ENCODE assay signal across 1 cellular context in the genomic region with DNA sequence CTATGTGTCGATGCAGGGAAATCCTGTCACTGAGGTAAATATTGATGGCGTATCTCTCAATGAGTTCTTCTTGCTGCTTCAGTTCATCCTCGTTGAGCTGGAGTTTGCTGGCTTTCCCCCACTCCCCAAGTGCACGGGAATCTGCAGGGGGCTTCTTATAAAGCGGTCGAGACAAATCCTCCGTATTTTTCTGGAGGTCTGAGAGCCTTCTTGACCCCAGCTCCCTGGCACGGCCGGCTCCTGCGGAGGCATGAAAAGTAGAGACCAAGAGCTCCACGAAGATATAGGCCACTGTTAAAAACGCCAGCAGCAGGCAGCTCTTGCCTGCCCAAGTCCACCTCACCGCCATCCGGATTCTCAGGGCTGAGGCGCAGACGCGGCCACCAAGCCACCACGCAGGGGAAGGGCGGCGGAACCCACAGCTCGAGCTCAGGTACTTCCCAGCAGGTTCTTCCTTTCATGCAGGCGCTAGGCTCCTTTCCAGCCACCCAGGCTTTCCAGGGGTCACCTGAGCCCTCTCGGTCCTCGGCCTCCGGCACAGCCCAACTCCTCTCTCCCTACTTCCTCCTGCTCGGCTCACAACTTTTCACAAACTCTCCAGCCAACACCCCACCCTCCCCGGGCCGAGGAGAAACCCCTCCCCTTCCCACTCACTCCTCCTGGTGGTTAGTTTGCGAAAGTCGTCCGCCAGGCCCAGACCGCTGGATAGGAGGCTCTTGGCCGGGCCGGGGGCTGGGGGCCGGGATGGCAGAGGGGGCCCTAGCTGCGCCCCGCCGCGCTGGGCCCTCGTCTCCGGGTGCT.
TF ChIP-seq lines count a peak whose summit lies in the region.

A gene (minus strand): TSS at position 596 of the 801 bp plus-strand sequence. CDS start 247 bp downstream, at position 349.

TF ChIP-seq in HepG2, 621 proteins besides CTCF, POLR2A, EP300 and RAD21 (continued from another document and continues in another):
- TF ChIP-seq, protein P1, sequence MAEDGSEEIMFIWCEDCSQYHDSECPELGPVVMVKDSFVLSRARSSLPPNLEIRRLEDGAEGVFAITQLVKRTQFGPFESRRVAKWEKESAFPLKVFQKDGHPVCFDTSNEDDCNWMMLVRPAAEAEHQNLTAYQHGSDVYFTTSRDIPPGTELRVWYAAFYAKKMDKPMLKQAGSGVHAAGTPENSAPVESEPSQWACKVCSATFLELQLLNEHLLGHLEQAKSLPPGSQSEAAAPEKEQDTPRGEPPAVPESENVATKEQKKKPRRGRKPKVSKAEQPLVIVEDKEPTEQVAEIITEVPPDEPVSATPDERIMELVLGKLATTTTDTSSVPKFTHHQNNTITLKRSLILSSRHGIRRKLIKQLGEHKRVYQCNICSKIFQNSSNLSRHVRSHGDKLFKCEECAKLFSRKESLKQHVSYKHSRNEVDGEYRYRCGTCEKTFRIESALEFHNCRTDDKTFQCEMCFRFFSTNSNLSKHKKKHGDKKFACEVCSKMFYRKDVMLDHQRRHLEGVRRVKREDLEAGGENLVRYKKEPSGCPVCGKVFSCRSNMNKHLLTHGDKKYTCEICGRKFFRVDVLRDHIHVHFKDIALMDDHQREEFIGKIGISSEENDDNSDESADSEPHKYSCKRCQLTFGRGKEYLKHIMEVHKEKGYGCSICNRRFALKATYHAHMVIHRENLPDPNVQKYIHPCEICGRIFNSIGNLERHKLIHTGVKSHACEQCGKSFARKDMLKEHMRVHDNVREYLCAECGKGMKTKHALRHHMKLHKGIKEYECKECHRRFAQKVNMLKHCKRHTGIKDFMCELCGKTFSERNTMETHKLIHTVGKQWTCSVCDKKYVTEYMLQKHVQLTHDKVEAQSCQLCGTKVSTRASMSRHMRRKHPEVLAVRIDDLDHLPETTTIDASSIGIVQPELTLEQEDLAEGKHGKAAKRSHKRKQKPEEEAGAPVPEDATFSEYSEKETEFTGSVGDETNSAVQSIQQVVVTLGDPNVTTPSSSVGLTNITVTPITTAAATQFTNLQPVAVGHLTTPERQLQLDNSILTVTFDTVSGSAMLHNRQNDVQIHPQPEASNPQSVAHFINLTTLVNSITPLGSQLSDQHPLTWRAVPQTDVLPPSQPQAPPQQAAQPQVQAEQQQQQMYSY (CRISPR knock-in tag; IDR thresholded peaks at IDR 0.05): no peak; the same call in 1 of the 2 replicates
- 0 out of 2 replicates have a peak, but pooled peaks have one; percentile 51 for TF ChIP-seq ZNF350 (CRISPR knock-in tag; IDR thresholded peaks at IDR 0.05; ENCODE audit: borderline replicate concordance, low read depth)
- 0 out of 2 replicates have a peak, but pooled peaks have one; percentile 92 for TF ChIP-seq ZNF878 (CRISPR knock-in tag; IDR thresholded peaks at IDR 0.05)
- TF ChIP-seq ZIK1 (CRISPR knock-in tag; IDR thresholded peaks at IDR 0.05; ENCODE audit: borderline replicate concordance, low read depth): 0 out of 2 replicates have a peak, but pooled peaks have one; percentile 63
- TF ChIP-seq ZNF546 (CRISPR knock-in tag; conservative IDR thresholded peaks at IDR 0.05): 0 out of 2 replicates have a peak, but pooled peaks have one; percentile 77
- TF ChIP-seq REL (CRISPR knock-in tag; conservative IDR thresholded peaks at IDR 0.05): 0 out of 2 replicates have a peak, but pooled peaks have one; percentile 51
- TF ChIP-seq ZNF724P (CRISPR knock-in tag; IDR thresholded peaks at IDR 0.05; ENCODE audit: borderline replicate concordance): no peak
- TF ChIP-seq, protein P2, sequence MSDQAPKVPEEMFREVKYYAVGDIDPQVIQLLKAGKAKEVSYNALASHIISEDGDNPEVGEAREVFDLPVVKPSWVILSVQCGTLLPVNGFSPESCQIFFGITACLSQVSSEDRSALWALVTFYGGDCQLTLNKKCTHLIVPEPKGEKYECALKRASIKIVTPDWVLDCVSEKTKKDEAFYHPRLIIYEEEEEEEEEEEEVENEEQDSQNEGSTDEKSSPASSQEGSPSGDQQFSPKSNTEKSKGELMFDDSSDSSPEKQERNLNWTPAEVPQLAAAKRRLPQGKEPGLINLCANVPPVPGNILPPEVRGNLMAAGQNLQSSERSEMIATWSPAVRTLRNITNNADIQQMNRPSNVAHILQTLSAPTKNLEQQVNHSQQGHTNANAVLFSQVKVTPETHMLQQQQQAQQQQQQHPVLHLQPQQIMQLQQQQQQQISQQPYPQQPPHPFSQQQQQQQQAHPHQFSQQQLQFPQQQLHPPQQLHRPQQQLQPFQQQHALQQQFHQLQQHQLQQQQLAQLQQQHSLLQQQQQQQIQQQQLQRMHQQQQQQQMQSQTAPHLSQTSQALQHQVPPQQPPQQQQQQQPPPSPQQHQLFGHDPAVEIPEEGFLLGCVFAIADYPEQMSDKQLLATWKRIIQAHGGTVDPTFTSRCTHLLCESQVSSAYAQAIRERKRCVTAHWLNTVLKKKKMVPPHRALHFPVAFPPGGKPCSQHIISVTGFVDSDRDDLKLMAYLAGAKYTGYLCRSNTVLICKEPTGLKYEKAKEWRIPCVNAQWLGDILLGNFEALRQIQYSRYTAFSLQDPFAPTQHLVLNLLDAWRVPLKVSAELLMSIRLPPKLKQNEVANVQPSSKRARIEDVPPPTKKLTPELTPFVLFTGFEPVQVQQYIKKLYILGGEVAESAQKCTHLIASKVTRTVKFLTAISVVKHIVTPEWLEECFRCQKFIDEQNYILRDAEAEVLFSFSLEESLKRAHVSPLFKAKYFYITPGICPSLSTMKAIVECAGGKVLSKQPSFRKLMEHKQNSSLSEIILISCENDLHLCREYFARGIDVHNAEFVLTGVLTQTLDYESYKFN (CRISPR knock-in tag; conservative IDR thresholded peaks at IDR 0.05): peak; percentile 17; the same call in 1 of the 2 replicates
- no peak; the same call in 1 of the 2 replicates for TF ChIP-seq SALL1 (CRISPR knock-in tag; IDR thresholded peaks at IDR 0.05)
- peak; percentile 48; the same call in 1 of the 2 replicates for TF ChIP-seq GABPB1 (CRISPR knock-in tag; IDR thresholded peaks at IDR 0.05)
- TF ChIP-seq SALL2 (CRISPR knock-in tag; IDR thresholded peaks at IDR 0.05): 0 out of 2 replicates have a peak, but pooled peaks have one; percentile 28
- TF ChIP-seq ZNF451 (CRISPR knock-in tag; IDR thresholded peaks at IDR 0.05): no peak
- no peak for TF ChIP-seq RARG (CRISPR knock-in tag; IDR thresholded peaks at IDR 0.05; ENCODE audit: low read depth)
- TF ChIP-seq, protein P3, sequence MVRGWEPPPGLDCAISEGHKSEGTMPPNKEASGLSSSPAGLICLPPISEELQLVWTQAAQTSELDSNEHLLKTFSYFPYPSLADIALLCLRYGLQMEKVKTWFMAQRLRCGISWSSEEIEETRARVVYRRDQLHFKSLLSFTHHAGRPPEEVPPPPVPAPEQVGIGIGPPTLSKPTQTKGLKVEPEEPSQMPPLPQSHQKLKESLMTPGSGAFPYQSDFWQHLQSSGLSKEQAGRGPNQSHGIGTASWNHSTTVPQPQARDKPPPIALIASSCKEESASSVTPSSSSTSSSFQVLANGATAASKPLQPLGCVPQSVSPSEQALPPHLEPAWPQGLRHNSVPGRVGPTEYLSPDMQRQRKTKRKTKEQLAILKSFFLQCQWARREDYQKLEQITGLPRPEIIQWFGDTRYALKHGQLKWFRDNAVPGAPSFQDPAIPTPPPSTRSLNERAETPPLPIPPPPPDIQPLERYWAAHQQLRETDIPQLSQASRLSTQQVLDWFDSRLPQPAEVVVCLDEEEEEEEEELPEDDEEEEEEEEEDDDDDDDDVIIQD (CRISPR knock-in tag; IDR thresholded peaks at IDR 0.05; ENCODE audit: low read depth): 0 out of 2 replicates have a peak, but pooled peaks have one; percentile 14
- TF ChIP-seq SNAPC2 (CRISPR knock-in tag; IDR thresholded peaks at IDR 0.05): no peak; the same call in 1 of the 2 replicates
- no peak; the same call in 1 of the 2 replicates for TF ChIP-seq ZNF431 (CRISPR knock-in tag; IDR thresholded peaks at IDR 0.05; ENCODE audit: borderline replicate concordance, low read depth)
- peak; percentile 45; the same call in 1 of the 2 replicates for TF ChIP-seq NR2C2 (CRISPR knock-in tag; IDR thresholded peaks at IDR 0.05; ENCODE audit: borderline replicate concordance)
- peak; percentile 23; the same call in 1 of the 2 replicates for TF ChIP-seq ZKSCAN8 (CRISPR knock-in tag; IDR thresholded peaks at IDR 0.05; ENCODE audit: borderline replicate concordance)
- TF ChIP-seq KMT2A (CRISPR knock-in tag; IDR thresholded peaks at IDR 0.05): peak; percentile 62; the same call in 1 of the 2 replicates
- TF ChIP-seq HNF4G (IDR thresholded peaks at IDR 0.05; ENCODE audit: borderline replicate concordance, low read depth, low read length): peak; percentile 12; the same call in 1 of the 2 replicates
- TF ChIP-seq HNF4G (CRISPR knock-in tag; IDR thresholded peaks at IDR 0.05; ENCODE audit: borderline replicate concordance, low read depth): no peak
- peak; percentile 49; the same call in 1 of the 2 replicates for TF ChIP-seq ZSCAN21 (CRISPR knock-in tag; IDR thresholded peaks at IDR 0.05; ENCODE audit: borderline replicate concordance)
- peak; percentile 73 for TF ChIP-seq PHF8 (CRISPR knock-in tag; IDR thresholded peaks at IDR 0.05)
- TF ChIP-seq ZFX (CRISPR knock-in tag; IDR thresholded peaks at IDR 0.05; ENCODE audit: low read depth): peak; percentile 79
- no peak for TF ChIP-seq DNMT1 (CRISPR knock-in tag; IDR thresholded peaks at IDR 0.05)
- TF ChIP-seq ZNF335 (CRISPR knock-in tag; IDR thresholded peaks at IDR 0.05): peak; percentile 43; the same call in 1 of the 2 replicates
- TF ChIP-seq POLR2AphosphoS5 (IDR thresholded peaks at IDR 0.05; ENCODE audit: low read depth, low read length): peak; percentile 83
- no peak for TF ChIP-seq SOX13 (IDR thresholded peaks at IDR 0.05)
- TF ChIP-seq SOX13 (CRISPR knock-in tag; conservative IDR thresholded peaks at IDR 0.05 in 1 of 2, IDR thresholded peaks at IDR 0.05 in 1 of 2): peak in 1 of 2 experiments; percentile 18; a peak in 1 of 4 replicates
- TF ChIP-seq, protein P4, sequence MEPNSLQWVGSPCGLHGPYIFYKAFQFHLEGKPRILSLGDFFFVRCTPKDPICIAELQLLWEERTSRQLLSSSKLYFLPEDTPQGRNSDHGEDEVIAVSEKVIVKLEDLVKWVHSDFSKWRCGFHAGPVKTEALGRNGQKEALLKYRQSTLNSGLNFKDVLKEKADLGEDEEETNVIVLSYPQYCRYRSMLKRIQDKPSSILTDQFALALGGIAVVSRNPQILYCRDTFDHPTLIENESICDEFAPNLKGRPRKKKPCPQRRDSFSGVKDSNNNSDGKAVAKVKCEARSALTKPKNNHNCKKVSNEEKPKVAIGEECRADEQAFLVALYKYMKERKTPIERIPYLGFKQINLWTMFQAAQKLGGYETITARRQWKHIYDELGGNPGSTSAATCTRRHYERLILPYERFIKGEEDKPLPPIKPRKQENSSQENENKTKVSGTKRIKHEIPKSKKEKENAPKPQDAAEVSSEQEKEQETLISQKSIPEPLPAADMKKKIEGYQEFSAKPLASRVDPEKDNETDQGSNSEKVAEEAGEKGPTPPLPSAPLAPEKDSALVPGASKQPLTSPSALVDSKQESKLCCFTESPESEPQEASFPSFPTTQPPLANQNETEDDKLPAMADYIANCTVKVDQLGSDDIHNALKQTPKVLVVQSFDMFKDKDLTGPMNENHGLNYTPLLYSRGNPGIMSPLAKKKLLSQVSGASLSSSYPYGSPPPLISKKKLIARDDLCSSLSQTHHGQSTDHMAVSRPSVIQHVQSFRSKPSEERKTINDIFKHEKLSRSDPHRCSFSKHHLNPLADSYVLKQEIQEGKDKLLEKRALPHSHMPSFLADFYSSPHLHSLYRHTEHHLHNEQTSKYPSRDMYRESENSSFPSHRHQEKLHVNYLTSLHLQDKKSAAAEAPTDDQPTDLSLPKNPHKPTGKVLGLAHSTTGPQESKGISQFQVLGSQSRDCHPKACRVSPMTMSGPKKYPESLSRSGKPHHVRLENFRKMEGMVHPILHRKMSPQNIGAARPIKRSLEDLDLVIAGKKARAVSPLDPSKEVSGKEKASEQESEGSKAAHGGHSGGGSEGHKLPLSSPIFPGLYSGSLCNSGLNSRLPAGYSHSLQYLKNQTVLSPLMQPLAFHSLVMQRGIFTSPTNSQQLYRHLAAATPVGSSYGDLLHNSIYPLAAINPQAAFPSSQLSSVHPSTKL (CRISPR knock-in tag; IDR thresholded peaks at IDR 0.05): peak; percentile 44
- peak; percentile 43; the same call in 1 of the 2 replicates for TF ChIP-seq PHF20 (CRISPR knock-in tag; IDR thresholded peaks at IDR 0.05)
- TF ChIP-seq, protein P5, sequence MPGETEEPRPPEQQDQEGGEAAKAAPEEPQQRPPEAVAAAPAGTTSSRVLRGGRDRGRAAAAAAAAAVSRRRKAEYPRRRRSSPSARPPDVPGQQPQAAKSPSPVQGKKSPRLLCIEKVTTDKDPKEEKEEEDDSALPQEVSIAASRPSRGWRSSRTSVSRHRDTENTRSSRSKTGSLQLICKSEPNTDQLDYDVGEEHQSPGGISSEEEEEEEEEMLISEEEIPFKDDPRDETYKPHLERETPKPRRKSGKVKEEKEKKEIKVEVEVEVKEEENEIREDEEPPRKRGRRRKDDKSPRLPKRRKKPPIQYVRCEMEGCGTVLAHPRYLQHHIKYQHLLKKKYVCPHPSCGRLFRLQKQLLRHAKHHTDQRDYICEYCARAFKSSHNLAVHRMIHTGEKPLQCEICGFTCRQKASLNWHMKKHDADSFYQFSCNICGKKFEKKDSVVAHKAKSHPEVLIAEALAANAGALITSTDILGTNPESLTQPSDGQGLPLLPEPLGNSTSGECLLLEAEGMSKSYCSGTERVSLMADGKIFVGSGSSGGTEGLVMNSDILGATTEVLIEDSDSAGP (CRISPR knock-in tag; IDR thresholded peaks at IDR 0.05; ENCODE audit: borderline replicate concordance): peak; percentile 74
- TF ChIP-seq, protein P6, sequence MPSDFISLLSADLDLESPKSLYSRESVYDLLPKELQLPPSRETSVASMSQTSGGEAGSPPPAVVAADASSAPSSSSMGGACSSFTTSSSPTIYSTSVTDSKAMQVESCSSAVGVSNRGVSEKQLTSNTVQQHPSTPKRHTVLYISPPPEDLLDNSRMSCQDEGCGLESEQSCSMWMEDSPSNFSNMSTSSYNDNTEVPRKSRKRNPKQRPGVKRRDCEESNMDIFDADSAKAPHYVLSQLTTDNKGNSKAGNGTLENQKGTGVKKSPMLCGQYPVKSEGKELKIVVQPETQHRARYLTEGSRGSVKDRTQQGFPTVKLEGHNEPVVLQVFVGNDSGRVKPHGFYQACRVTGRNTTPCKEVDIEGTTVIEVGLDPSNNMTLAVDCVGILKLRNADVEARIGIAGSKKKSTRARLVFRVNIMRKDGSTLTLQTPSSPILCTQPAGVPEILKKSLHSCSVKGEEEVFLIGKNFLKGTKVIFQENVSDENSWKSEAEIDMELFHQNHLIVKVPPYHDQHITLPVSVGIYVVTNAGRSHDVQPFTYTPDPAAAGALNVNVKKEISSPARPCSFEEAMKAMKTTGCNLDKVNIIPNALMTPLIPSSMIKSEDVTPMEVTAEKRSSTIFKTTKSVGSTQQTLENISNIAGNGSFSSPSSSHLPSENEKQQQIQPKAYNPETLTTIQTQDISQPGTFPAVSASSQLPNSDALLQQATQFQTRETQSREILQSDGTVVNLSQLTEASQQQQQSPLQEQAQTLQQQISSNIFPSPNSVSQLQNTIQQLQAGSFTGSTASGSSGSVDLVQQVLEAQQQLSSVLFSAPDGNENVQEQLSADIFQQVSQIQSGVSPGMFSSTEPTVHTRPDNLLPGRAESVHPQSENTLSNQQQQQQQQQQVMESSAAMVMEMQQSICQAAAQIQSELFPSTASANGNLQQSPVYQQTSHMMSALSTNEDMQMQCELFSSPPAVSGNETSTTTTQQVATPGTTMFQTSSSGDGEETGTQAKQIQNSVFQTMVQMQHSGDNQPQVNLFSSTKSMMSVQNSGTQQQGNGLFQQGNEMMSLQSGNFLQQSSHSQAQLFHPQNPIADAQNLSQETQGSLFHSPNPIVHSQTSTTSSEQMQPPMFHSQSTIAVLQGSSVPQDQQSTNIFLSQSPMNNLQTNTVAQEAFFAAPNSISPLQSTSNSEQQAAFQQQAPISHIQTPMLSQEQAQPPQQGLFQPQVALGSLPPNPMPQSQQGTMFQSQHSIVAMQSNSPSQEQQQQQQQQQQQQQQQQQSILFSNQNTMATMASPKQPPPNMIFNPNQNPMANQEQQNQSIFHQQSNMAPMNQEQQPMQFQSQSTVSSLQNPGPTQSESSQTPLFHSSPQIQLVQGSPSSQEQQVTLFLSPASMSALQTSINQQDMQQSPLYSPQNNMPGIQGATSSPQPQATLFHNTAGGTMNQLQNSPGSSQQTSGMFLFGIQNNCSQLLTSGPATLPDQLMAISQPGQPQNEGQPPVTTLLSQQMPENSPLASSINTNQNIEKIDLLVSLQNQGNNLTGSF (CRISPR knock-in tag; IDR thresholded peaks at IDR 0.05): peak; percentile 51; the same call in 1 of the 2 replicates
